8 cellular contexts compared by ENCODE assay signal in the genomic region with DNA sequence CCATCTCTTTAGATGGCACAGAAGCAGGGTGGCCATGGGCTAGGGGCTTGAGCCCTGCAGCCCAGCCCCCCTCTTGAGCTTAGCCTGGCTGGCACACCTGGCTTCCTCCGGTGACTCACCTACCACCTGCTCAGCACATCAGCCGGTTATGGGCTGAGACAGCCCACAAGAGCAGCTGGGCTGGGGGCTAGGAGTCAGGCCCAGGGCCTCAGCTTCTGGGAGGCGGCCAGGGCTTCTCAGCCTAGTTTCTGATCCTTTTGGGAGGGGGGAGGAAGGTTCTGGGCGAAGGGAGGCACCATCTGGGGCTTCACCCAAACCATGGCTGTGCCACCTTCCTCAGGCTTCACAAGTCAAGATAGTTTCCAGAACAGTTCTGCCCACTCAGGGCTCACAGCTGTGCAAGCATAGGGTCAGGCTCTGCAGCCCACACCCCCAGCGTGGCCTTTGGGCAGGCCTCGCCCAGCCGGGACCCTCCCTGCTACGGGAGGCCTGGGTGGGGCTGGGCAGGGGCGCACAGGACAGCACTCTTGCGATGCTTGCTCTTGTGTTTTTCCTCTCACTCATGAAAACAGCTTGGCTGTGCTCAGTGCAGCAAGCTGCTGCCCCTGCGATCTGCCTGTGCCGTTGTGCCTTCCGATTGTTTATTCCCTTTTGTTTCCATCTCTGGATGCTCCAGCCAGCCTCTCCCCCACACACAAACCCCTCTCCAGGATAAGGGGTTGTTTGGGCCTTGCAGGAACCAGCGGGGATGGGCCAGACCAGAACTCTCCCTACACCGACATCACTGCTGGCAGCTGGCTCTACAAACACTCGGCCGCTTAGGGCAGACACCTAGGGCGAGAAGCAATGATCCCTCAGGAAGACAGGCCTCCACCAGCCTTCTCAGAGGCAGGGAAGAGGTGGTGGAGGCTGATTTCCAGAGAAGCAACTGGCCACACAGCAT. TPM values are rescaled to one million over a fixed set of nuclear protein-coding genes. Genes with fewer than 3 reads are reported as not detected.
DNase-seq lines count a peak whose midpoint lies in the region; ATAC-seq and TF ChIP-seq lines count a peak whose summit lies in the region.

No MANE protein-coding gene starts in this region.

- ATAC-seq in activated CD8-positive, alpha-beta T cell treated with anti-CD3 and anti-CD28 coated beads, Interleukin-2, amount 10 ng/mL, durations not matched to agents 7 days and 5 days, result no peak
- peak; percentile 86 for ATAC-seq in mucosa of descending colon
- ATAC-seq in GM19324 (IDR thresholded peaks at IDR 0.05; ENCODE audit: low FRiP score, unreplicated experiment), result no peak

- H3K27ac Mint-ChIP-seq in activated CD8-positive, alpha-beta T cell treated with anti-CD3 and anti-CD28 coated beads, Interleukin-2, amount 10 ng/mL, durations not matched to agents 7 days and 5 days, result peak overlapping the region; percentile 62

- H3K27me3 Mint-ChIP-seq in activated CD8-positive, alpha-beta T cell treated with anti-CD3 and anti-CD28 coated beads, Interleukin-2, amount 10 ng/mL, durations not matched to agents 7 days and 5 days (ENCODE audit: low read depth), result no peaks in the 10 kb centered on the region

- H3K4me3 ChIP-seq in mucosa of descending colon (no peak overlapping the region), testis (no peak overlapping the region)

- H3K27me3 ChIP-seq in testis, result no peaks in the 10 kb centered on the region

- H3K36me3 Mint-ChIP-seq in activated CD8-positive, alpha-beta T cell treated with anti-CD3 and anti-CD28 coated beads, Interleukin-2, amount 10 ng/mL, durations not matched to agents 7 days and 5 days (ENCODE audit: low read depth), result no peaks in the 10 kb centered on the region

- H3K4me1 ChIP-seq in mucosa of descending colon (ENCODE audit: low read depth) (peaks cover 14% of the 10 kb centered on the region), testis (peaks cover 14% of the 10 kb centered on the region)

- WGBS in testis, 2 donors, result 82 to 89% methylated on average over 14 to 18 of the region's 18 CpGs

- H3K4me1 Mint-ChIP-seq in activated CD8-positive, alpha-beta T cell treated with anti-CD3 and anti-CD28 coated beads, Interleukin-2, amount 10 ng/mL, durations not matched to agents 7 days and 5 days (ENCODE audit: low read depth), result peaks cover 31% of the 10 kb centered on the region

- H3K9me3 ChIP-seq in mucosa of descending colon, result no peaks in the 10 kb centered on the region
- H3K9me3 ChIP-seq in testis, result no peaks in the 10 kb centered on the region

- H3K27ac ChIP-seq in testis, result no peak overlapping the region

- CTCF ChIA-PET in activated CD8-positive, alpha-beta T cell treated with anti-CD3 and anti-CD28 coated beads, Interleukin-2, amount 10 ng/mL, durations not matched to agents 7 days and 5 days (lab: Charles Lee), result interaction anchor here (1.3 to 1.4 kb wide), 2 partner anchors 18 to 217 kb away, joined by 3 read pairs; a partner anchor contains a TSS

- TF ChIP-seq CTCF in mucosa of descending colon (IDR thresholded peaks at IDR 0.05) (no peak), testis (IDR thresholded peaks at IDR 0.05) (no peak)

- POLR2A ChIA-PET in activated CD8-positive, alpha-beta T cell treated with anti-CD3 and anti-CD28 coated beads, Interleukin-2, amount 10 ng/mL, durations not matched to agents 7 days and 5 days (lab: Charles Lee), result interaction anchor here (1.3 to 1.7 kb wide), 2 partner anchors 8 to 16 kb away, joined by 3 to 5 read pairs; no protein-coding TSS in a partner anchor

- no peaks in the 10 kb centered on the region for H3K9me3 Mint-ChIP-seq in activated CD8-positive, alpha-beta T cell treated with anti-CD3 and anti-CD28 coated beads, Interleukin-2, amount 10 ng/mL, durations not matched to agents 7 days and 5 days (ENCODE audit: insufficient read depth)

- H3K4me3 Mint-ChIP-seq in activated CD8-positive, alpha-beta T cell treated with anti-CD3 and anti-CD28 coated beads, Interleukin-2, amount 10 ng/mL, durations not matched to agents 7 days and 5 days, result no peak overlapping the region

- peak; percentile 94 for DNase-seq in COLO668 (lab: John Stamatoyannopoulos, UW; ENCODE audit: unreplicated experiment)
- DNase-seq in NCI-H1105 treated with DMSO at 0.1 percent for 48 hours (lab: John Stamatoyannopoulos, UW), result peak; percentile 80
- DNase-seq in activated CD8-positive, alpha-beta T cell treated with anti-CD3 and anti-CD28 coated beads, Interleukin-2, amount 10 ng/mL, durations not matched to agents 7 days and 5 days, result no peak
- DNase-seq in mucosa of descending colon, result no peak
- DNase-seq in testis, result no peak
- DNase-seq in CD1c-positive myeloid dendritic cell (ENCODE audit: extremely low spot score), result no peak
- DNase-seq in KG1 (lab: John Stamatoyannopoulos, UW), result no peak

- H3K36me3 ChIP-seq in mucosa of descending colon (ENCODE audit: low read depth) (no peaks in the 10 kb centered on the region), testis (ENCODE audit: low read depth, missing control alignments) (no peaks in the 10 kb centered on the region)

- intact Hi-C loops in mucosa of descending colon (cut with DNase I, micrococcal nuclease) (no loop called here), testis (cut with DNase I; ENCODE audit: low total_unique reads) (no loop called here)

- no peak for TF ChIP-seq POLR2A in testis (IDR thresholded peaks at IDR 0.05)

RNA-seq across cellular contexts. Expression of a gene that starts 26.1 kb away (rescaled TPM):
- 10 to 100 TPM; 21.0 to 24.5 TPM for total RNA-seq in activated CD8-positive, alpha-beta T cell treated with anti-CD3 and anti-CD28 coated beads, Interleukin-2, amount 10 ng/mL, durations not matched to agents 7 days and 5 days
- total RNA-seq in mucosa of descending colon (10 to 100 TPM; 14.4 to 83.8 (median 17.5) TPM), testis (10 to 100 TPM; 11.4 to 17.6 TPM)
- polyA plus RNA-seq in testis (ENCODE audit: insufficient read depth, low read depth, low replicate concordance), result 10.5 TPM

RNA-seq across cellular contexts. Expression of a gene that starts 38.2 kb away (rescaled TPM):
- total RNA-seq in activated CD8-positive, alpha-beta T cell treated with anti-CD3 and anti-CD28 coated beads, Interleukin-2, amount 10 ng/mL, durations not matched to agents 7 days and 5 days, result 10 to 100 TPM; 35.4 to 36.7 TPM
- total RNA-seq in mucosa of descending colon (10 to 100 TPM; 11.2 to 14.1 (median 12.2) TPM), testis (10 to 100 TPM; 13.9 to 16.4 TPM)
- 8.9 TPM for polyA plus RNA-seq in testis (ENCODE audit: insufficient read depth, low read depth, low replicate concordance)

RNA-seq across cellular contexts. Expression of a gene that starts 52.2 kb away (rescaled TPM):
- 10 to 100 TPM; 12.6 to 17.2 TPM for total RNA-seq in activated CD8-positive, alpha-beta T cell treated with anti-CD3 and anti-CD28 coated beads, Interleukin-2, amount 10 ng/mL, durations not matched to agents 7 days and 5 days
- total RNA-seq in mucosa of descending colon (1 to 10 TPM; 3.2 to 5.1 (median 4.9) TPM), testis (1 to 10 TPM; 5.3 to 6.8 TPM)
- polyA plus RNA-seq in testis (ENCODE audit: insufficient read depth, low read depth, low replicate concordance), result 7.5 TPM

Comparison
In these comparisons a context has a peak if more than half of its experiments do, and no peak if none do; other contexts are left out.
1. DNase-seq: peak in COLO668 (single experiment) and NCI-H1105 treated with DMSO at 0.1 percent for 48 hours (single experiment); none in activated CD8-positive, alpha-beta T cell treated with anti-CD3 and anti-CD28 coated beads, Interleukin-2, amount 10 ng/mL, durations not matched to agents 7 days and 5 days (single experiment), mucosa of descending colon (0 of 3), testis (single experiment), CD1c-positive myeloid dendritic cell (single experiment) and KG1 (single experiment).